ENCODE assay signal across 8 cellular contexts in genomic region chr10:117373848-117374505, GRCh38. TPM values are rescaled to one million over a fixed set of nuclear protein-coding genes. Genes with fewer than 3 reads are reported as not detected.
DNase-seq lines count a peak whose midpoint lies in the region; ATAC-seq and TF ChIP-seq lines count a peak whose summit lies in the region.

No MANE protein-coding gene starts in this region.

- ATAC-seq in GM21515 (IDR thresholded peaks at IDR 0.05; ENCODE audit: unreplicated experiment), result peak; percentile 21
- no peak for ATAC-seq in GM18868 (IDR thresholded peaks at IDR 0.05; ENCODE audit: unreplicated experiment)

- DNase-seq in CD14-positive monocyte (ENCODE audit: low spot score) (peak; percentile 49), NCI-H526 treated with DMSO at 0.1 percent for 48 hours (lab: John Stamatoyannopoulos, UW) (peak; percentile 27), fibroblast of pulmonary artery (ENCODE audit: low read depth) (peak; percentile 60), ureter (ENCODE audit: low spot score) (peak; percentile 48)
- DNase-seq in activated T-cell treated with anti-CD3 and anti-CD28 coated beads, Interleukin-2, amount 50 U/mL, for 48 hours, result peak; percentile 58 to 63

- intact Hi-C loops in CD14-positive monocyte (cut with micrococcal nuclease), result loop anchor here in 1 of 2 donors (10.0 kb wide), 2 partner anchors 671 to 1381 kb away; partner anchors contain the start of genes CACUL1 and RAB11FIP2

- H3K36me3 Mint-ChIP-seq in CD14-positive monocyte, result peaks cover 0 to 8% of the 10 kb centered on the region in 2 donors
- peaks cover 3% of the 10 kb centered on the region for H3K36me3 Mint-ChIP-seq in nephron (ENCODE audit: low read depth)

- no peaks in the 10 kb centered on the region for H3K9me3 Mint-ChIP-seq in CD14-positive monocyte
- no peaks in the 10 kb centered on the region for H3K9me3 Mint-ChIP-seq in nephron

- TF ChIP-seq CTCF in CD14-positive monocyte (IDR thresholded peaks at IDR 0.05) (no peak), fibroblast of pulmonary artery (IDR thresholded peaks at IDR 0.05; ENCODE audit: low read length, missing control alignments) (no peak), nephron (IDR thresholded peaks at IDR 0.05; ENCODE audit: unreplicated experiment in 3 of 3) (no peak)

- peaks cover 51% of the 10 kb centered on the region for H3K4me1 Mint-ChIP-seq in CD14-positive monocyte
- H3K4me1 Mint-ChIP-seq in nephron, result peaks cover 34% of the 10 kb centered on the region

- H3K4me3 Mint-ChIP-seq in CD14-positive monocyte (peak overlapping the region; percentile 97), nephron (peak overlapping the region; percentile 93 to 98 (median 94))

- H3K27ac Mint-ChIP-seq in CD14-positive monocyte (peak overlapping the region; percentile 82 to 93 (median 89)), nephron (peak overlapping the region; percentile 77 to 90 (median 87))

- H3K27me3 Mint-ChIP-seq in CD14-positive monocyte (ENCODE audit: low read depth in 3 of 3) (peaks cover 0 to 5% (median 3%) of the 10 kb centered on the region in 3 donors), nephron (ENCODE audit: low read depth) (peaks cover 11% of the 10 kb centered on the region)

- peak overlapping the region; percentile 84 for H3K4me3 ChIP-seq in fibroblast of pulmonary artery (replicated peaks; ENCODE audit: low read depth, low read length)

RNA-seq across cellular contexts. Expression of gene PDZD8, which starts 1.3 kb away (rescaled TPM):
- 1 to 10 TPM; 4.6 to 9.0 TPM for polyA plus RNA-seq in CD14-positive monocyte
- total RNA-seq in ureter, result 40.8 TPM
